27 cellular contexts compared by ENCODE assay signal in genomic region chr11:93906486-93906885, GRCh38. TPM values are rescaled to one million over a fixed set of nuclear protein-coding genes. Genes with fewer than 3 reads are reported as not detected.
"Had no signal": no experiment of that assay in that cellular context is flagged by ENCODE, and none has a peak within 500 bp of the region (broad histone marks: within the 10 kb centered on the region; RNA-seq: fewer than 3 reads in every experiment).

No MANE protein-coding gene starts in this region.

- ATAC-seq: esophagus mucosa; gastroesophageal sphincter; left cardiac atrium; lower lobe of right lung; natural killer cell; stimulated activated naive B cell treated with anti-CD40 and anti-IgM and Interleukin-4, amounts not matched to agents 10 μg/mL and 1 μg/mL and 100 μg/mL, for 72 hours; stimulated activated naive CD8-positive, alpha-beta T cell treated with anti-CD3 and anti-CD28 coated beads, Interleukin-15, amount 100 ng/mL, for 72 hours had no signal

- H3K9me3 ChIP-seq: gastroesophageal sphincter, left ventricle myocardium inferior, lower lobe of right lung, right atrium auricular region, sigmoid colon, thoracic aorta, transverse colon had no signal

- DNase-seq: cortex of kidney; dorsolateral prefrontal cortex; effector CD8-positive, alpha-beta T cell; kidney; left cardiac atrium; left ventricle myocardium inferior; lower lobe of right lung; natural killer cell; posterior cingulate gyrus; sigmoid colon; stimulated activated CD4-positive, alpha-beta T cell treated with anti-CD3 and anti-CD28 coated beads, Interleukin-2, amount 100 ng/mL, for 24 hours; stimulated activated CD4-positive, alpha-beta T cell treated with anti-CD3 and anti-CD28 coated beads, Interleukin-4, amount 100 ng/mL, for 4 hours; stimulated activated naive B cell treated with anti-CD40 and anti-IgM and Interleukin-4, amounts not matched to agents 10 μg/mL and 1 μg/mL and 100 μg/mL, for 72 hours; stimulated activated naive CD8-positive, alpha-beta T cell treated with anti-CD3 and anti-CD28 coated beads, Interleukin-15, amount 100 ng/mL, for 72 hours; transverse colon had no signal

- H3K4me3 ChIP-seq: dorsolateral prefrontal cortex, gastroesophageal sphincter, hepatocyte, left ventricle myocardium inferior, lower lobe of right lung, right atrium auricular region, sigmoid colon, skin epidermis, thoracic aorta, transverse colon had no signal

- H3K4me1 Mint-ChIP-seq: memory B cell; natural killer cell; neural crest cell; stimulated activated naive B cell treated with anti-CD40 and anti-IgM and Interleukin-4, amounts not matched to agents 10 μg/mL and 1 μg/mL and 100 μg/mL, for 72 hours; stimulated activated naive CD8-positive, alpha-beta T cell treated with anti-CD3 and anti-CD28 coated beads, Interleukin-15, amount 100 ng/mL, for 72 hours had no signal

- H3K27me3 Mint-ChIP-seq: stimulated activated naive CD8-positive, alpha-beta T cell treated with anti-CD3 and anti-CD28 coated beads, Interleukin-15, amount 100 ng/mL, for 72 hours had no signal

- H3K4me3 Mint-ChIP-seq: memory B cell; mesothelial cell of epicardium; natural killer cell; neural crest cell; stimulated activated naive B cell treated with anti-CD40 and anti-IgM and Interleukin-4, amounts not matched to agents 10 μg/mL and 1 μg/mL and 100 μg/mL, for 72 hours; stimulated activated naive CD8-positive, alpha-beta T cell treated with anti-CD3 and anti-CD28 coated beads, Interleukin-15, amount 100 ng/mL, for 72 hours had no signal

- H3K27ac ChIP-seq: dorsolateral prefrontal cortex, gastroesophageal sphincter, hepatocyte, left ventricle myocardium inferior, lower lobe of right lung, right atrium auricular region, sigmoid colon, skin epidermis, thoracic aorta, transverse colon had no signal

- H3K27ac Mint-ChIP-seq: memory B cell; mesothelial cell of epicardium; natural killer cell; stimulated activated naive B cell treated with anti-CD40 and anti-IgM and Interleukin-4, amounts not matched to agents 10 μg/mL and 1 μg/mL and 100 μg/mL, for 72 hours; stimulated activated naive CD8-positive, alpha-beta T cell treated with anti-CD3 and anti-CD28 coated beads, Interleukin-15, amount 100 ng/mL, for 72 hours had no signal

- H3K27me3 ChIP-seq: dorsolateral prefrontal cortex, gastroesophageal sphincter, hepatocyte, right atrium auricular region, sigmoid colon, transverse colon had no signal

- H3K36me3 ChIP-seq: gastroesophageal sphincter, left ventricle myocardium inferior, lower lobe of right lung, right atrium auricular region, sigmoid colon, thoracic aorta, transverse colon had no signal

- H3K4me1 ChIP-seq: left ventricle myocardium inferior, lower lobe of right lung, right atrium auricular region, sigmoid colon, transverse colon had no signal

- H3K36me3 Mint-ChIP-seq: memory B cell; natural killer cell; stimulated activated naive B cell treated with anti-CD40 and anti-IgM and Interleukin-4, amounts not matched to agents 10 μg/mL and 1 μg/mL and 100 μg/mL, for 72 hours had no signal

RNA-seq across cellular contexts. Expression of gene VSTM5, which starts 56.1 kb away (rescaled TPM):
- total RNA-seq: left ventricle myocardium inferior, lower lobe of right lung, mesothelial cell of epicardium, myocyte, natural killer cell, neural crest cell, osteocyte, right atrium auricular region, subcutaneous adipose tissue, thoracic aorta had no signal
